ENCODE assay signal across 8 cellular contexts in genomic region chr18:58615150-58616132, GRCh38. TPM values are rescaled to one million over a fixed set of nuclear protein-coding genes. Genes with fewer than 3 reads are reported as not detected.
DNase-seq lines count a peak whose midpoint lies in the region; ATAC-seq lines count a peak whose summit lies in the region.

No MANE protein-coding gene starts in this region.

- intact Hi-C loops in left colon (cut with DNase I, micrococcal nuclease) = no loop called here

- DNase-seq in activated CD4-positive, alpha-beta T cell treated with anti-CD3 and anti-CD28 coated beads for 4 hours = peak; percentile 56 to 63
- DNase-seq in left colon = no peak
- no peak for DNase-seq in NCI-H2081 (lab: John Stamatoyannopoulos, UW)
- no peak for DNase-seq in OCI-M2 (lab: John Stamatoyannopoulos, UW; ENCODE audit: unreplicated experiment)
- no peak for DNase-seq in effector CD8-positive, alpha-beta T cell (lab: John Stamatoyannopoulos, UW)
- DNase-seq in middle frontal gyrus (ENCODE audit: extremely low spot score, low spot score) = no peak

- ATAC-seq in GM18909 (IDR thresholded peaks at IDR 0.05; ENCODE audit: poor library complexity, unreplicated experiment) (peak; percentile 88), HG02970 (IDR thresholded peaks at IDR 0.05; ENCODE audit: low FRiP score, unreplicated experiment) (peak; percentile 46), left colon (peak; percentile 29)

RNA-seq across cellular contexts. Expression of gene ALPK2, which starts 13.4 kb away (rescaled TPM):
- total RNA-seq in left colon = under 1 TPM in 1 of 2 donors, not detected in 1; 0.15 TPM

RNA-seq across cellular contexts. Expression of gene MALT1, which starts 55.8 kb away (rescaled TPM):
- 10 to 100 TPM; 19.8 to 22.9 TPM for total RNA-seq in left colon

Comparison
In these comparisons a context has a peak if more than half of its experiments do, and no peak if none do; other contexts are left out.
1. ATAC-seq: peak in every context shown above with its lines; median percentile 88 in GM18909; 46 in HG02970; 29 in left colon.
2. DNase-seq: peak in activated CD4-positive, alpha-beta T cell treated with anti-CD3 and anti-CD28 coated beads for 4 hours (2 of 2); none in left colon (0 of 2), NCI-H2081 (0 of 2), OCI-M2 (single experiment), effector CD8-positive, alpha-beta T cell (single experiment) and middle frontal gyrus (single experiment).